1 cellular context compared by ENCODE assay signal in genomic region chr1:8836228-8836627, GRCh38.
TF ChIP-seq lines count a peak whose summit lies in the region.

No MANE protein-coding gene starts in this region.

TF ChIP-seq in K562, 482 proteins besides CTCF, POLR2A, EP300 and RAD21:
- TF ChIP-seq, protein P1, sequence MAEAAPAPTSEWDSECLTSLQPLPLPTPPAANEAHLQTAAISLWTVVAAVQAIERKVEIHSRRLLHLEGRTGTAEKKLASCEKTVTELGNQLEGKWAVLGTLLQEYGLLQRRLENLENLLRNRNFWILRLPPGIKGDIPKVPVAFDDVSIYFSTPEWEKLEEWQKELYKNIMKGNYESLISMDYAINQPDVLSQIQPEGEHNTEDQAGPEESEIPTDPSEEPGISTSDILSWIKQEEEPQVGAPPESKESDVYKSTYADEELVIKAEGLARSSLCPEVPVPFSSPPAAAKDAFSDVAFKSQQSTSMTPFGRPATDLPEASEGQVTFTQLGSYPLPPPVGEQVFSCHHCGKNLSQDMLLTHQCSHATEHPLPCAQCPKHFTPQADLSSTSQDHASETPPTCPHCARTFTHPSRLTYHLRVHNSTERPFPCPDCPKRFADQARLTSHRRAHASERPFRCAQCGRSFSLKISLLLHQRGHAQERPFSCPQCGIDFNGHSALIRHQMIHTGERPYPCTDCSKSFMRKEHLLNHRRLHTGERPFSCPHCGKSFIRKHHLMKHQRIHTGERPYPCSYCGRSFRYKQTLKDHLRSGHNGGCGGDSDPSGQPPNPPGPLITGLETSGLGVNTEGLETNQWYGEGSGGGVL (CRISPR knock-in tag; IDR thresholded peaks at IDR 0.05), result no peak
- TF ChIP-seq, protein P2, sequence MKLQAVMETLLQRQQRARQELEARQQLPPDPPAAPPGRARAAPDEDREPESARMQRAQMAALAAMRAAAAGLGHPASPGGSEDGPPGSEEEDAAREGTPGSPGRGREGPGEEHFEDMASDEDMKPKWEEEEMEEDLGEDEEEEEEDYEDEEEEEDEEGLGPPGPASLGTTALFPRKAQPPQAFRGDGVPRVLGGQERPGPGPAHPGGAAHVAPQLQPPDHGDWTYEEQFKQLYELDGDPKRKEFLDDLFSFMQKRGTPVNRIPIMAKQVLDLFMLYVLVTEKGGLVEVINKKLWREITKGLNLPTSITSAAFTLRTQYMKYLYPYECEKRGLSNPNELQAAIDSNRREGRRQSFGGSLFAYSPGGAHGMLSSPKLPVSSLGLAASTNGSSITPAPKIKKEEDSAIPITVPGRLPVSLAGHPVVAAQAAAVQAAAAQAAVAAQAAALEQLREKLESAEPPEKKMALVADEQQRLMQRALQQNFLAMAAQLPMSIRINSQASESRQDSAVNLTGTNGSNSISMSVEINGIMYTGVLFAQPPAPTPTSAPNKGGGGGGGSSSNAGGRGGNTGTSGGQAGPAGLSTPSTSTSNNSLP (IDR thresholded peaks at IDR 0.05; ENCODE audit: borderline replicate concordance, low read depth, low read length), result no peak
- TF ChIP-seq KLF16 (IDR thresholded peaks at IDR 0.05) (no peak), STAG1 (CRISPR knock-in tag; IDR thresholded peaks at IDR 0.05; ENCODE audit: borderline replicate concordance) (no peak), ZNF830 (CRISPR knock-in tag; IDR thresholded peaks at IDR 0.05) (no peak), HIVEP1 (CRISPR knock-in tag; IDR thresholded peaks at IDR 0.05) (no peak), ZNF518B (CRISPR knock-in tag; IDR thresholded peaks at IDR 0.05) (no peak), SMARCE1 (IDR thresholded peaks at IDR 0.05) (no peak), ARID4B (CRISPR knock-in tag; IDR thresholded peaks at IDR 0.05) (no peak), U2AF2 (optimal IDR thresholded peaks at IDR 0.05; ENCODE audit: low read depth, low read length) (no peak)
